8 cellular contexts compared by ENCODE assay signal in the genomic region with DNA sequence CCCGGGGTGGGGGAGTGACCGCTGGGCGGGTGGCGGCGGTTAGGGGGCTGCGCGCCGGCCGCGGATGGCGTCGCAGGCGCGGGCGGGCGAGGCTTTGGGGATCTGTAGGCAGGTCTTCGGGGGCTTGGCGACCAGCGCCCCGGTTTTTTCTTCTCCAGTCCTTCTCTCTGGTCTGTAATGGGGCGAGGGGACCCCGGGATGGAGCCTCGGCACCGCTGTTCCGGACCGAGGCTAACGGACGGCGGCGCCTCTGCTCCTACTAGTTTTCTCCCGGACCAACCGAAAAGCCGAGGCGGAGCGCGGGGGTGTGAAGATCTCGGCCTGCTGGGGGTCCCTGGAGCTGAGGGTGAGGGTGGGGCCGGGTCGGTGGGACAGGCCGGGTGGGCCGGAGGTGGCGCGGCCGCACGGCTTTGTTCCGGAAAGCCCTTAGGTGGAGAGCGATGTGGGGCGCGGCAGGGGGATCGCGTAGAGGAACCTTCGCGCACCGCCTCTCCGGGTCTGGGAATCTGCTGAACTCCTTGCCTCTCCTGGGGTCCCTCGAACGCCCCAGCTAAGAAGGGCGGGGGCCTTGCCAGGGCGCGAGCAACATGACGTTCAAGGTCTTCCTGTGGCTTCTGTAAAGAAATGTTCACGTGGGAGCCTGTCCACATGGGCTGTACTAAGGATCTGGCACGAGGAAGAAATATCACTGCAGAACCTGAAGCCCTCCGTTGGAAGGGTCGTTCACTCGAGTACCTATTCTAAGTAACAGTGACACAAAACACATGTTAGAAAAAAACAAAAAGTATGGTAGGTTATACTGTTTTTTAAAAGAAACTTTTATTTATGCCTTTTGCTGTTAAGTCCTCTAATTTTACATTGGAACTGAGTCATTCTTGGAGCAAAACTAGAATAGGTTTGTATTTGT. TPM values are rescaled to one million over a fixed set of nuclear protein-coding genes. Genes with fewer than 3 reads are reported as not detected.
A peak's percentile ranks its signal among the peaks of the same experiment; 100 is the strongest.
DNase-seq lines count a peak whose midpoint lies in the region; ATAC-seq and TF ChIP-seq lines count a peak whose summit lies in the region.

No MANE protein-coding gene starts in this region.

- peaks cover 49% of the 10 kb centered on the region for H4K20me1 ChIP-seq in neural progenitor cell (ENCODE audit: low read depth)

- H2AFZ ChIP-seq in neural progenitor cell (replicated peaks) = peak overlapping the region; percentile 66

- no peaks in the 10 kb centered on the region for H3K9me3 ChIP-seq in CD8-positive, alpha-beta memory T cell (ENCODE audit: low read length)
- H3K9me3 ChIP-seq in neural progenitor cell (ENCODE audit: low read depth) = no peaks in the 10 kb centered on the region
- no peaks in the 10 kb centered on the region for H3K9me3 ChIP-seq in stomach

- H3K4me1 Mint-ChIP-seq in CD8-positive, alpha-beta memory T cell = peaks cover 44 to 51% (median 50%) of the 10 kb centered on the region in 3 donors
- H3K4me1 Mint-ChIP-seq in neural progenitor cell = peaks cover 28% of the 10 kb centered on the region

- ATAC-seq in GM19468 (IDR thresholded peaks at IDR 0.05; ENCODE audit: extremely low read depth, unreplicated experiment) = peak; percentile 5

- no peak for TF ChIP-seq POLR2A in stomach (IDR thresholded peaks at IDR 0.05)

- intact Hi-C loops in stomach (cut with DNase I; ENCODE audit: low total_unique reads) = no loop called here

- peak overlapping the region; percentile 95 to 100 (median 99) for H3K4me3 Mint-ChIP-seq in CD8-positive, alpha-beta memory T cell
- H3K4me3 Mint-ChIP-seq in neural progenitor cell = peak overlapping the region; percentile 96

- H3K27ac ChIP-seq in CD8-positive, alpha-beta memory T cell (ENCODE audit: low read depth, low read length) = peak overlapping the region; percentile 98
- H3K27ac ChIP-seq in RWPE1 (peak overlapping the region; percentile 94), neural progenitor cell (no peak overlapping the region), stomach (peak overlapping the region; percentile 99 to 100 (median 99))

- H3K9ac ChIP-seq in neural progenitor cell = peak overlapping the region; percentile 85

- H3F3A ChIP-seq in neural progenitor cell (ENCODE audit: low read depth) = peaks cover 7% of the 10 kb centered on the region

- H3K9me3 Mint-ChIP-seq in CD8-positive, alpha-beta memory T cell = peaks cover 0 to 3% (median 0%) of the 10 kb centered on the region in 5 donors
- H3K9me3 Mint-ChIP-seq in neural progenitor cell = no peaks in the 10 kb centered on the region

- H3K4me1 ChIP-seq in CD8-positive, alpha-beta memory T cell (ENCODE audit: insufficient read depth, low read length) = peaks cover 24% of the 10 kb centered on the region
- peaks cover 23% of the 10 kb centered on the region for H3K4me1 ChIP-seq in neural progenitor cell
- H3K4me1 ChIP-seq in stomach = peaks cover 20 to 43% (median 30%) of the 10 kb centered on the region in 4 donors

- peak; percentile 53 to 84 (median 79) for DNase-seq in CD8-positive, alpha-beta memory T cell
- DNase-seq in HS-5 (ENCODE audit: low read depth) (peak; percentile 32), RWPE1 (ENCODE audit: low spot score) (peak; percentile 25), fibroblast of villous mesenchyme (ENCODE audit: low read depth) (peak; percentile 91), neural progenitor cell (ENCODE audit: low spot score) (peak; percentile 67), stomach (peak; percentile 61)
- DNase-seq in activated T-helper 9 cell treated with anti-CD3 and anti-CD28 coated beads, Interleukin-2, amount 50 U/mL, for 16 hours (ENCODE audit: low read depth) = peak; percentile 55

- H3K27ac Mint-ChIP-seq in CD8-positive, alpha-beta memory T cell = peak overlapping the region; percentile 96 to 100 (median 99)
- H3K27ac Mint-ChIP-seq in neural progenitor cell = peak overlapping the region; percentile 96

- no peak for TF ChIP-seq EP300 in stomach (IDR thresholded peaks at IDR 0.05)

- CTCF ChIA-PET in CD8-positive, alpha-beta memory T cell (lab: Charles Lee) = interaction anchor here (0.6 to 5.5 kb wide), 5 partner anchors 98 to 829 kb away, joined by 3 to 120 read pairs (median 6); no protein-coding TSS in a partner anchor
- CTCF ChIA-PET in RWPE1 (lab: Yijun Ruan, JAX) = no interaction called here

- H3K4me3 ChIP-seq in CD8-positive, alpha-beta memory T cell (ENCODE audit: low read length) = peak overlapping the region; percentile 81
- H3K4me3 ChIP-seq in fibroblast of villous mesenchyme (ENCODE audit: low read depth, low read length) (peak overlapping the region; percentile 88), neural progenitor cell (peak overlapping the region; percentile 88), stomach (peak overlapping the region; percentile 83 to 99 (median 91))

- H3K4me2 ChIP-seq in neural progenitor cell = peak overlapping the region; percentile 84

- H3K36me3 ChIP-seq in CD8-positive, alpha-beta memory T cell (ENCODE audit: insufficient read depth, low read length) = peaks cover 6% of the 10 kb centered on the region
- H3K36me3 ChIP-seq in neural progenitor cell (no peaks in the 10 kb centered on the region), stomach (no peaks in the 10 kb centered on the region)

- POLR2A ChIA-PET in CD8-positive, alpha-beta memory T cell (lab: Charles Lee) = interaction anchor here (0.5 to 4.6 kb wide), 12 partner anchors 8 to 410 kb away, joined by 3 to 72 read pairs (median 6); partner anchors contain the start of gene DNAH7
- POLR2A ChIA-PET in RWPE1 (lab: Yijun Ruan, JAX; ENCODE audit: low non-redundant PET) = no interaction called here

- H3K36me3 Mint-ChIP-seq in CD8-positive, alpha-beta memory T cell = peaks cover 0 to 22% (median 6%) of the 10 kb centered on the region in 3 donors
- H3K36me3 Mint-ChIP-seq in neural progenitor cell = peaks cover 4% of the 10 kb centered on the region

- 0 to 1% (median 0%) methylated on average over 41 to 66 of the region's 66 CpGs for WGBS in stomach, 5 donors

- peaks cover 0 to 9% of the 10 kb centered on the region in 2 donors for H3K27me3 Mint-ChIP-seq in CD8-positive, alpha-beta memory T cell
- peaks cover 2% of the 10 kb centered on the region for H3K27me3 Mint-ChIP-seq in neural progenitor cell (ENCODE audit: insufficient read depth, low read depth)

- TF ChIP-seq CTCF in RWPE1 (conservative IDR thresholded peaks at IDR 0.05; ENCODE audit: low read depth) (no peak), fibroblast of villous mesenchyme (IDR thresholded peaks at IDR 0.05; ENCODE audit: insufficient read depth, low read depth, low read length) (no peak), neural progenitor cell (IDR thresholded peaks at IDR 0.05) (no peak), stomach (IDR thresholded peaks at IDR 0.05) (no peak)

- peaks cover 59% of the 10 kb centered on the region for H3K79me2 ChIP-seq in neural progenitor cell (ENCODE audit: low read depth)

- H3K27me3 ChIP-seq in CD8-positive, alpha-beta memory T cell (ENCODE audit: insufficient read depth, low read length, poor library complexity, severe bottlenecking) = no peaks in the 10 kb centered on the region
- H3K27me3 ChIP-seq in neural progenitor cell (no peaks in the 10 kb centered on the region), stomach (no peaks in the 10 kb centered on the region)

RNA-seq across cellular contexts. Expression of gene SLC39A10, which starts 0.9 kb away (rescaled TPM):
- 10 to 100 TPM; 22.2 to 23.6 TPM for total RNA-seq in CD8-positive, alpha-beta memory T cell
- polyA plus RNA-seq in CD8-positive, alpha-beta memory T cell = 11.3 TPM
- total RNA-seq in fibroblast of villous mesenchyme (36.1 and 73.8 TPM in 2 replicates), neural progenitor cell (ENCODE audit: low replicate concordance) (179 and 253 TPM in 2 replicates), stomach (10 to 100 TPM in 1 of 5 donors, 1 to 10 TPM in 3, under 1 TPM in 1; 0.58 to 22.0 (median 5.3) TPM)
- 1 to 10 TPM in 1 of 3 donors, under 1 TPM in 2; 0.15 to 2.7 (median 0.93) TPM for polyA plus RNA-seq in stomach

Comparison
In these comparisons a context has a peak if more than half of its experiments do, and no peak if none do; other contexts are left out.
1. DNase-seq: peak in every context shown above with its lines; median percentile 91 in fibroblast of villous mesenchyme; 79 in CD8-positive, alpha-beta memory T cell; 67 in neural progenitor cell; 61 in stomach; 55 in activated T-helper 9 cell treated with anti-CD3 and anti-CD28 coated beads, Interleukin-2, amount 50 U/mL, for 16 hours; 32 in HS-5; 25 in RWPE1.